8 cellular contexts compared by ENCODE assay signal in genomic region chr1:77757616-77758015, GRCh38. TPM values are rescaled to one million over a fixed set of nuclear protein-coding genes. Genes with fewer than 3 reads are reported as not detected.
DNase-seq lines count a peak whose midpoint lies in the region; ATAC-seq and TF ChIP-seq lines count a peak whose summit lies in the region.

No MANE protein-coding gene starts in this region.

- no peak overlapping the region for H3K23ac ChIP-seq in H9 (ENCODE audit: insufficient read length, low read depth, low read length)

- H3K9me3 ChIP-seq in H9 (ENCODE audit: control insufficient read depth, low read depth, low read length), result no peaks in the 10 kb centered on the region

- H3K4ac ChIP-seq in H9 (ENCODE audit: low read depth, low read length), result no peak overlapping the region

- no peak overlapping the region for H3K14ac ChIP-seq in H9 (ENCODE audit: insufficient read depth, low read length)

- peak overlapping the region; percentile 85 to 92 for H3K4me3 Mint-ChIP-seq in H9
- peak overlapping the region; percentile 88 for H3K4me3 Mint-ChIP-seq in mesothelial cell of epicardium

- no peaks in the 10 kb centered on the region for H3K36me3 Mint-ChIP-seq in H9 (ENCODE audit: insufficient read depth in 1 of 3, low read depth in 3 of 3)
- no peaks in the 10 kb centered on the region for H3K36me3 Mint-ChIP-seq in mesothelial cell of epicardium

- peaks cover 17% of the 10 kb centered on the region; the same call in 1 of the 2 replicates for H3K79me2 ChIP-seq in H9 (ENCODE audit: insufficient read depth, low read length)

- peaks cover 18 to 19% of the 10 kb centered on the region in 2 experiments for H3K4me1 Mint-ChIP-seq in H9
- H3K4me1 Mint-ChIP-seq in mesothelial cell of epicardium, result peaks cover 34% of the 10 kb centered on the region

- H3K9me3 Mint-ChIP-seq in H9, result no peaks in the 10 kb centered on the region; a peak in 1 of 5 replicates
- H3K9me3 Mint-ChIP-seq in mesothelial cell of epicardium, result no peaks in the 10 kb centered on the region

- no CpG with 5 or more reads among the region's 2 CpGs for WGBS in H9 (ENCODE audit: extremely low coverage, insufficient read length, low lambda C conversion rate)

- H2BK5ac ChIP-seq in H9 (ENCODE audit: insufficient read length, low read length), result no peak overlapping the region

- H4K5ac ChIP-seq in H9 (ENCODE audit: insufficient read length, low read depth, low read length), result no peak overlapping the region

- H3K4me1 ChIP-seq in H9 (ENCODE audit: insufficient read depth, low read length), result no peaks in the 10 kb centered on the region

- no peak overlapping the region for H2BK15ac ChIP-seq in H9 (ENCODE audit: low read depth, low read length)

- no peaks in the 10 kb centered on the region for H4K20me1 ChIP-seq in H9 (ENCODE audit: control insufficient read depth, insufficient read depth, insufficient read length)

- no peak overlapping the region for H4K8ac ChIP-seq in H9 (replicated peaks; ENCODE audit: insufficient read length, low read depth, low read length)

- H3K18ac ChIP-seq in H9 (ENCODE audit: insufficient read length, low read depth, low read length), result no peak overlapping the region

- no peak overlapping the region for H3T11ph ChIP-seq in H9 (ENCODE audit: low read length)

- no peak overlapping the region for H2AK5ac ChIP-seq in H9 (ENCODE audit: insufficient read length, low read length)

- H3K56ac ChIP-seq in H9 (ENCODE audit: insufficient read length, low read depth, low read length), result no peak overlapping the region

- H3K79me1 ChIP-seq in H9 (ENCODE audit: insufficient read depth, low read depth, low read length, poor library complexity, severe bottlenecking), result peaks cover 3% of the 10 kb centered on the region

- no peaks in the 10 kb centered on the region for H3K27me3 Mint-ChIP-seq in H9 (ENCODE audit: low read depth)
- H3K27me3 Mint-ChIP-seq in mesothelial cell of epicardium (ENCODE audit: low read depth), result no peaks in the 10 kb centered on the region

- H3K27ac ChIP-seq in H9 (ENCODE audit: insufficient read length, low read depth, low read length), result no peak overlapping the region

- no peak overlapping the region for H2BK12ac ChIP-seq in H9 (ENCODE audit: insufficient read length, low read depth, low read length)

- no peak for TF ChIP-seq CTCF in H9 (conservative IDR thresholded peaks at IDR 0.05)
- TF ChIP-seq CTCF in mesothelial cell of epicardium (IDR thresholded peaks at IDR 0.05; ENCODE audit: unreplicated experiment), result no peak
- no peak for TF ChIP-seq CTCF in GM13977 (IDR thresholded peaks at IDR 0.05; ENCODE audit: extremely low read depth, insufficient read depth, missing control alignments)

- DNase-seq in AG08396 (ENCODE audit: low spot score) (peak; percentile 50), H9 (no peak), amniotic stem cell (lab: John Stamatoyannopoulos, UW) (peak; percentile 14), mesothelial cell of epicardium (ENCODE audit: low spot score in 2 of 2, unreplicated experiment in 2 of 2) (no peak), GM13977 (ENCODE audit: low spot score) (no peak), NCI-H2107 treated with DMSO at 0.1 percent for 48 hours (lab: John Stamatoyannopoulos, UW; ENCODE audit: unreplicated experiment) (no peak), NCI-H510A treated with DMSO at 0.1 percent for 48 hours (lab: John Stamatoyannopoulos, UW) (no peak)

- no peak overlapping the region for H4K91ac ChIP-seq in H9 (ENCODE audit: insufficient read length, low read depth, low read length)

- H2BK120ac ChIP-seq in H9 (ENCODE audit: low read depth, low read length, poor library complexity, severe bottlenecking), result no peak overlapping the region

- in situ Hi-C loops in GM13977 (cut with MboI; ENCODE audit: low pct_unique_long_range_greater_than_20kb, low sequenced_read_pairs, unreplicated experiment), result no loop called here

- no peak overlapping the region for H2AFZ ChIP-seq in H9 (ENCODE audit: low read length)

- H3K27ac Mint-ChIP-seq in H9 (no peak overlapping the region), mesothelial cell of epicardium (peak overlapping the region; percentile 35)

- H3K27me3 ChIP-seq in H9 (ENCODE audit: insufficient read depth, low read length), result no peaks in the 10 kb centered on the region

- ATAC-seq in HG03432 (IDR thresholded peaks at IDR 0.05; ENCODE audit: unreplicated experiment), result no peak

- no peak overlapping the region for H3K4me2 ChIP-seq in H9 (ENCODE audit: insufficient read depth, insufficient read length, low read length)

- no peak overlapping the region for H3K9ac ChIP-seq in H9 (ENCODE audit: extremely low read depth, insufficient read length, low read length)

- no peak overlapping the region for H2BK20ac ChIP-seq in H9 (ENCODE audit: low read depth, low read length, poor library complexity, severe bottlenecking)

- peaks cover 3% of the 10 kb centered on the region for H3K23me2 ChIP-seq in H9 (ENCODE audit: insufficient read length, low read depth, low read length, poor library complexity, severe bottlenecking)

RNA-seq across cellular contexts. Expression of gene USP33, which starts 2.0 kb away (rescaled TPM):
- 51.5 and 52.0 TPM in 2 replicates for total RNA-seq in H9 (2021)
- total RNA-seq in mesothelial cell of epicardium, result 73.5 to 77.7 TPM (median 76.6 TPM) in 3 replicates

RNA-seq across cellular contexts. Expression of gene MIGA1, which starts 21.8 kb away (rescaled TPM):
- total RNA-seq in H9 (2021) (6.3 and 6.7 TPM in 2 replicates), mesothelial cell of epicardium (18.9 to 19.8 TPM (median 19.2 TPM) in 3 replicates)

Comparison
In these comparisons a context has a peak if more than half of its experiments do, and no peak if none do; other contexts are left out.
1. DNase-seq: peak in AG08396 (single experiment) and amniotic stem cell (single experiment); none in H9 (single experiment), mesothelial cell of epicardium (0 of 2), GM13977 (single experiment), NCI-H2107 treated with DMSO at 0.1 percent for 48 hours (single experiment) and NCI-H510A treated with DMSO at 0.1 percent for 48 hours (single experiment).